In the genomic region with DNA sequence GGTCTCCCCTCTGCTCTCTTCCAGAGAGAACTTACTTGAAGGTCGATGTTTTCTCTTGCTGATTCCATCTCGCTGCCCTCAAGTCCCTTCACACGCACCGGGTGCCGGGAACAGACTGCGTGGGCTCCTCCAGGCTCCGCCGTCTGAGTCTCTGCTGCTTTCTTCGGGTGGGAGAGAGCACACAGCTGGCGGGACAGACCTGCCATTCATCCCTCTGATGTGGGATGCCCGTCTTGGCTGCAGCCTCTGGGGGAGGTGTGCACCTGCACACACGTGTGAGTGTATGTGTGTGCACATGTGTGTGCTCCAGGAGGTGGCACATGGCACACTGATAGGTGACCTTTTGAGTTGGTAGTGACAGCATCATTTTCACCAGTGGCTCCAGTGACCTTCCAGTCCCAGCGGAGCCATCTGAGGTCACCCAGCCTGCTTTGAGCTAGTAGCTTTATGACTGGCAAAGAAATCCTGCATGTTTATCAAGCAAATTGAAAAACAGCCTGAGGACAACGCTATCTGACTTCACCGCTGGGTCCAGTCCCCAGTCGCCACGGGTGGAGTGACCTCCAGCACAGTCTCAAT, we compare ENCODE assay signal across 8 cellular contexts. TPM values are rescaled to one million over a fixed set of nuclear protein-coding genes. Genes with fewer than 3 reads are reported as not detected.
A peak's percentile ranks its signal among the peaks of the same experiment; 100 is the strongest.
DNase-seq lines count a peak whose midpoint lies in the region; ATAC-seq and TF ChIP-seq lines count a peak whose summit lies in the region.

A gene with protein sequence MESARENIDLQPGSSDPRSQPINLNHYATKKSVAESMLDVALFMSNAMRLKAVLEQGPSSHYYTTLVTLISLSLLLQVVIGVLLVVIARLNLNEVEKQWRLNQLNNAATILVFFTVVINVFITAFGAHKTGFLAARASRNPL (minus strand): TSS at position 153 of the 579 bp plus-strand sequence. CDS start 85 bp downstream, at position 68.

- no peak within 1 kb of the TSS for H3K14ac ChIP-seq in neuronal stem cell (ENCODE audit: low read length)

- H2BK15ac ChIP-seq in neuronal stem cell (ENCODE audit: low read length), result no peak within 1 kb of the TSS

- TF ChIP-seq EP300 in esophagus muscularis mucosa (IDR thresholded peaks at IDR 0.05), result no peak

- no peaks in the 10 kb centered on the region for H3K9me2 ChIP-seq in OCI-LY7 (ENCODE audit: insufficient read depth, low read length)

- no peak for TF ChIP-seq POLR2A in esophagus muscularis mucosa (IDR thresholded peaks at IDR 0.05; ENCODE audit: low read depth)

- CTCF ChIA-PET in OCI-LY7 (lab: Charles Lee; ENCODE audit: unreplicated experiment), result interaction anchor here (1.5 kb wide), 1 partner anchor 88 kb away, joined by 5 read pairs; no protein-coding TSS in a partner anchor

- WGBS in esophagus muscularis mucosa, result 49% methylated on average over 16 of the region's 17 CpGs
- no CpG with 5 or more reads among the region's 17 CpGs for WGBS in neuronal stem cell (ENCODE audit: extremely low coverage in 2 of 2, insufficient read length in 2 of 2, insufficient replicate concordance in 1 of 2), 2 donors

- H3K4me3 ChIP-seq in BLaER1, result no peak within 1 kb of the TSS
- peak within 1 kb of the TSS; percentile 21 for H3K4me3 ChIP-seq in OCI-LY7 (ENCODE audit: low read depth, low read length, poor library complexity, severe bottlenecking)
- peak within 1 kb of the TSS; percentile 22 to 40 (median 30) for H3K4me3 ChIP-seq in esophagus muscularis mucosa
- no peak within 1 kb of the TSS for H3K4me3 ChIP-seq in neuronal stem cell (ENCODE audit: low read length in 2 of 2)

- intact Hi-C loops in OCI-LY7 (cut with micrococcal nuclease; ENCODE audit: unreplicated experiment), result no loop called here
- intact Hi-C loops in esophagus muscularis mucosa (cut with DNase I), result no loop called here

- H3K4me1 ChIP-seq in BLaER1 (peaks cover 20% of the 10 kb centered on the region), OCI-LY7 (ENCODE audit: insufficient read depth, low read length, poor library complexity, severe bottlenecking) (peaks cover 89% of the 10 kb centered on the region), esophagus muscularis mucosa (peaks cover 16 to 28% (median 19%) of the 10 kb centered on the region in 4 donors), neuronal stem cell (ENCODE audit: control insufficient read depth in 2 of 2, insufficient read depth in 1 of 2, low read depth in 1 of 2, low read length in 2 of 2) (peaks cover 0 to 6% of the 10 kb centered on the region in 2 donors)

- DNase-seq in OCI-LY7 (ENCODE audit: low spot score) (no peak), esophagus muscularis mucosa (ENCODE audit: extremely low spot score) (no peak), neuronal stem cell (ENCODE audit: low spot score) (no peak), H4 (ENCODE audit: low spot score) (no peak)
- no peak for DNase-seq in NK-92 treated with Interleukin-12 subunit alpha and Interleukin-12 subunit beta, amount 100 ng/mL, for 24 hours (lab: John Stamatoyannopoulos, UW)

- H4K20me1 ChIP-seq in BLaER1 (no peaks in the 10 kb centered on the region), OCI-LY7 (ENCODE audit: insufficient read depth, low read length) (no peaks in the 10 kb centered on the region)

- H2AFZ ChIP-seq in OCI-LY7 (ENCODE audit: low read length) (peak within 1 kb of the TSS; percentile 99), neuronal stem cell (ENCODE audit: low read length) (no peak within 1 kb of the TSS)

- ATAC-seq in HG02970 (IDR thresholded peaks at IDR 0.05; ENCODE audit: low FRiP score, unreplicated experiment) (no peak), GM18909 (IDR thresholded peaks at IDR 0.05; ENCODE audit: poor library complexity, unreplicated experiment) (no peak)

- H3K36me3 ChIP-seq in BLaER1, result no peaks in the 10 kb centered on the region
- no peaks in the 10 kb centered on the region for H3K36me3 ChIP-seq in OCI-LY7 (ENCODE audit: insufficient read depth, low read length)
- no peaks in the 10 kb centered on the region for H3K36me3 ChIP-seq in esophagus muscularis mucosa
- H3K36me3 ChIP-seq in neuronal stem cell (replicated peaks in 1 of 2; ENCODE audit: control insufficient read depth in 2 of 2, insufficient read depth in 2 of 2, low read length in 2 of 2), result no peaks in the 10 kb centered on the region

- no peaks in the 10 kb centered on the region for H3K9me3 ChIP-seq in BLaER1
- no peaks in the 10 kb centered on the region for H3K9me3 ChIP-seq in OCI-LY7 (ENCODE audit: low read length)
- H3K9me3 ChIP-seq in esophagus muscularis mucosa, result no peaks in the 10 kb centered on the region
- no peaks in the 10 kb centered on the region for H3K9me3 ChIP-seq in neuronal stem cell (replicated peaks in 1 of 2; ENCODE audit: control insufficient read depth in 2 of 2, insufficient read depth in 1 of 2, low read depth in 1 of 2, low read length in 2 of 2)

- H2AK5ac ChIP-seq in neuronal stem cell (ENCODE audit: low read depth, low read length), result no peak within 1 kb of the TSS

- H3K27me3 ChIP-seq in BLaER1, result no peaks in the 10 kb centered on the region
- H3K27me3 ChIP-seq in esophagus muscularis mucosa, result peaks cover 0 to 3% (median 0%) of the 10 kb centered on the region in 4 donors
- peaks cover 0 to 23% (median 0%) of the 10 kb centered on the region in 3 experiments for H3K27me3 ChIP-seq in neuronal stem cell (ENCODE audit: control insufficient read depth in 3 of 3, insufficient read depth in 3 of 3, low read depth in 1 of 3, low read length in 3 of 3)

- POLR2A ChIA-PET in OCI-LY7 (lab: Charles Lee), result interaction anchor here (1.1 to 3.0 kb wide), 4 partner anchors 10 to 22 kb away, joined by 6 to 19 read pairs (median 8); no protein-coding TSS in a partner anchor

- H4K91ac ChIP-seq in neuronal stem cell (ENCODE audit: low read depth, low read length, poor library complexity), result no peak within 1 kb of the TSS

- no peak within 1 kb of the TSS for H2BK12ac ChIP-seq in neuronal stem cell (ENCODE audit: low read length)

- no TSS peak for BruUV-seq in OCI-LY7 (replicated peaks; lab: Mats Ljungman, UMichigan)

- H3K4ac ChIP-seq in neuronal stem cell (ENCODE audit: low read length), result no peak within 1 kb of the TSS

- no peaks in the 10 kb centered on the region for H3K79me1 ChIP-seq in neuronal stem cell (ENCODE audit: low read depth, low read length)

- no peak within 1 kb of the TSS for H3K23ac ChIP-seq in neuronal stem cell (ENCODE audit: low read depth, low read length, poor library complexity)

- no peak within 1 kb of the TSS for H4K8ac ChIP-seq in neuronal stem cell (ENCODE audit: low read depth, low read length)

- H3K4me2 ChIP-seq in BLaER1, result peak within 1 kb of the TSS; percentile 22; the same call in 1 of the 2 replicates
- peak within 1 kb of the TSS; percentile 75 for H3K4me2 ChIP-seq in OCI-LY7 (ENCODE audit: low read length)
- H3K4me2 ChIP-seq in neuronal stem cell (ENCODE audit: insufficient read depth, low read length, poor library complexity, severe bottlenecking), result no peak within 1 kb of the TSS

- H3K79me2 ChIP-seq in OCI-LY7 (ENCODE audit: insufficient read depth, low read depth, low read length), result no peaks in the 10 kb centered on the region

- no peak within 1 kb of the TSS for H2BK120ac ChIP-seq in neuronal stem cell (ENCODE audit: low read depth, low read length)

- H3K27ac ChIP-seq in BLaER1 (no peak within 1 kb of the TSS), OCI-LY7 (ENCODE audit: low read depth, low read length, poor library complexity, severe bottlenecking) (peak within 1 kb of the TSS; percentile 46), esophagus muscularis mucosa (replicated peaks in 1 of 4) (peak within 1 kb of the TSS; percentile 16 to 61 (median 44)), neuronal stem cell (replicated peaks; ENCODE audit: low read length) (no peak within 1 kb of the TSS)

- H3K18ac ChIP-seq in neuronal stem cell (ENCODE audit: low read length), result peak within 1 kb of the TSS; percentile 15

- TF ChIP-seq CTCF in OCI-LY7 (conservative IDR thresholded peaks at IDR 0.05; ENCODE audit: low read length), result no peak
- TF ChIP-seq CTCF in esophagus muscularis mucosa (IDR thresholded peaks at IDR 0.05), result no peak

- H3K9ac ChIP-seq in BLaER1 (no peak within 1 kb of the TSS), neuronal stem cell (ENCODE audit: low read depth, low read length, poor library complexity) (no peak within 1 kb of the TSS)

- no peak within 1 kb of the TSS for H2BK5ac ChIP-seq in neuronal stem cell (ENCODE audit: low read length)

RNA-seq across cellular contexts. Expression of the gene that starts here (rescaled TPM):
- total RNA-seq in OCI-LY7 (2014; rRNA removed; shearing (Covaris generic)), result 0.79 and 0.82 TPM in 2 replicates
- 3.5 and 4.4 TPM in 2 replicates for total RNA-seq in OCI-LY7 (2022)
- total RNA-seq in esophagus muscularis mucosa, result 10 to 100 TPM in 1 of 4 donors, 1 to 10 TPM in 3; 2.9 to 11.1 (median 7.1) TPM
- 0.52 TPM for polyA plus RNA-seq in neuronal stem cell (2013, experiment 1 of 2)
- 0.42 TPM for polyA plus RNA-seq in neuronal stem cell (2013, experiment 2 of 2)
- not detected in 2 replicates for total RNA-seq in H4 (2014; rRNA removed; shearing (Covaris generic))

Comparison
In these comparisons a context has a peak if more than half of its experiments do, and no peak if none do; other contexts are left out.
1. H3K27ac ChIP-seq: peak in OCI-LY7 (single experiment) and esophagus muscularis mucosa (4 of 4); none in BLaER1 (single experiment) and neuronal stem cell (single experiment).
2. H3K4me3 ChIP-seq: peak in OCI-LY7 (single experiment) and esophagus muscularis mucosa (4 of 4); none in BLaER1 (single experiment) and neuronal stem cell (0 of 2).